22 cellular contexts compared by ENCODE assay signal in genomic region chr12:20024194-20024593, GRCh38.
A peak's percentile ranks its signal among the peaks of the same experiment; 100 is the strongest.
DNase-seq lines count a peak whose midpoint lies in the region; ATAC-seq and TF ChIP-seq lines count a peak whose summit lies in the region.
"Had no signal": no experiment of that assay in that cellular context is flagged by ENCODE, and none has a peak within 500 bp of the region (broad histone marks: within the 10 kb centered on the region; RNA-seq: fewer than 3 reads in every experiment).

No MANE protein-coding gene starts in this region.

- H3K23me2 ChIP-seq in H9 (ENCODE audit: insufficient read length, low read depth, low read length, poor library complexity, severe bottlenecking): no peaks in the 10 kb centered on the region

- H3K4me3 Mint-ChIP-seq in H9: no peak overlapping the region
- no peak overlapping the region for H3K4me3 Mint-ChIP-seq in immature natural killer cell
- H3K4me3 Mint-ChIP-seq: activated CD4-positive, alpha-beta T cell treated with anti-CD3 and anti-CD28 coated beads, Interleukin-2, amount 10 ng/mL, durations not matched to agents 7 days and 5 days; dendritic cell treated with granulocyte-macrophage colony-stimulating factor and Interleukin-4, amounts not matched to agents 40 ng/mL and 50 ng/mL, for 4 days had no signal

- no peak overlapping the region for H2BK12ac ChIP-seq in H9 (ENCODE audit: insufficient read length, low read depth, low read length)

- H3K79me2 ChIP-seq in H9 (ENCODE audit: insufficient read depth, low read length): no peaks in the 10 kb centered on the region

- H2AFZ ChIP-seq in H9 (ENCODE audit: low read length): peak overlapping the region; percentile 77

- no peaks in the 10 kb centered on the region for H4K20me1 ChIP-seq in H9 (ENCODE audit: control insufficient read depth, insufficient read depth, insufficient read length)
- H4K20me1 ChIP-seq: BLaER1 treated with 17β-estradiol and CSF1 and Interleukin-3, amounts not matched to agents 10 nM and 100 nM had no signal

- no peak overlapping the region for H3K4ac ChIP-seq in H9 (ENCODE audit: low read depth, low read length)

- no peak for DNase-seq in H9
- peak; percentile 67 to 88 for DNase-seq in cardiac fibroblast (ENCODE audit: low read depth in 2 of 2)
- no peak for DNase-seq in left cardiac atrium
- peak; percentile 17 for DNase-seq in stromal cell of bone marrow (ENCODE audit: low read depth)
- DNase-seq in immature natural killer cell: no peak
- DNase-seq in LoVo (ENCODE audit: low spot score): no peak
- DNase-seq: activated CD4-positive, alpha-beta T cell treated with anti-CD3 and anti-CD28 coated beads, Interleukin-2, amount 10 ng/mL, durations not matched to agents 7 days and 5 days; activated naive CD4-positive, alpha-beta T cell treated with Interleukin-2 at 50 U/mL for 16 hours; body of pancreas; mucosa of descending colon; NCI-H1105; NCI-H2171; NCI-H82; Peyer's patch; right lobe of liver; stimulated activated CD4-positive, alpha-beta T cell treated with anti-CD3 and anti-CD28 coated beads, Interleukin-2, amount 100 ng/mL, for 48 hours; substantia nigra had no signal

- H3K36me3 Mint-ChIP-seq in H9 (ENCODE audit: insufficient read depth in 1 of 3, low read depth in 3 of 3) (no peaks in the 10 kb centered on the region), immature natural killer cell (no peaks in the 10 kb centered on the region)

- H2BK20ac ChIP-seq in H9 (ENCODE audit: low read depth, low read length, poor library complexity, severe bottlenecking): no peak overlapping the region

- no peaks in the 10 kb centered on the region for H3K79me1 ChIP-seq in H9 (ENCODE audit: insufficient read depth, low read depth, low read length, poor library complexity, severe bottlenecking)

- H4K5ac ChIP-seq in H9 (ENCODE audit: insufficient read length, low read depth, low read length): no peak overlapping the region

- WGBS in H9 (ENCODE audit: extremely low coverage, insufficient read length, low lambda C conversion rate): no CpG with 5 or more reads among the region's 6 CpGs

- no peak overlapping the region for H3K4me3 ChIP-seq in cardiac fibroblast (replicated peaks in 1 of 2; ENCODE audit: low read depth in 2 of 2, low read length in 2 of 2)
- H3K4me3 ChIP-seq: BLaER1 treated with 17β-estradiol and CSF1 and Interleukin-3, amounts not matched to agents 10 nM and 100 nM; body of pancreas; mucosa of descending colon; Peyer's patch; right lobe of liver had no signal

- no peak overlapping the region for H4K91ac ChIP-seq in H9 (ENCODE audit: insufficient read length, low read depth, low read length)

- no peak overlapping the region for H3K23ac ChIP-seq in H9 (ENCODE audit: insufficient read length, low read depth, low read length)

- no peak overlapping the region for H3K4me2 ChIP-seq in H9 (ENCODE audit: insufficient read depth, insufficient read length, low read length)
- H3K4me2 ChIP-seq: BLaER1 treated with 17β-estradiol and CSF1 and Interleukin-3, amounts not matched to agents 10 nM and 100 nM had no signal

- no peak overlapping the region for H3K14ac ChIP-seq in H9 (ENCODE audit: insufficient read depth, low read length)

- intact Hi-C loops in left cardiac atrium (cut with DNase I): no loop called here

- H2BK15ac ChIP-seq in H9 (ENCODE audit: low read depth, low read length): no peak overlapping the region

- no peak overlapping the region for H2BK5ac ChIP-seq in H9 (ENCODE audit: insufficient read length, low read length)

- H3K27me3 Mint-ChIP-seq in H9 (ENCODE audit: low read depth) (no peaks in the 10 kb centered on the region), immature natural killer cell (ENCODE audit: low read depth in 3 of 3) (no peaks in the 10 kb centered on the region)
- H3K27me3 Mint-ChIP-seq: activated CD4-positive, alpha-beta T cell treated with anti-CD3 and anti-CD28 coated beads, Interleukin-2, amount 10 ng/mL, durations not matched to agents 7 days and 5 days; dendritic cell treated with granulocyte-macrophage colony-stimulating factor and Interleukin-4, amounts not matched to agents 40 ng/mL and 50 ng/mL, for 4 days had no signal

- H3K27ac ChIP-seq in H9 (ENCODE audit: insufficient read length, low read depth, low read length): no peak overlapping the region
- H3K27ac ChIP-seq: body of pancreas, HL-60, Peyer's patch, right lobe of liver had no signal

- H3K27me3 ChIP-seq in H9 (ENCODE audit: insufficient read depth, low read length): no peaks in the 10 kb centered on the region
- H3K27me3 ChIP-seq: BLaER1 treated with 17β-estradiol and CSF1 and Interleukin-3, amounts not matched to agents 10 nM and 100 nM; body of pancreas; Peyer's patch; right lobe of liver had no signal

- ATAC-seq in left cardiac atrium: peak; percentile 47 to 82
- ATAC-seq in HG03521 (IDR thresholded peaks at IDR 0.05; ENCODE audit: unreplicated experiment): no peak
- ATAC-seq: body of pancreas, mucosa of descending colon, SK-N-SH treated with all-trans-retinoic acid at 6 μM for 48 hours had no signal

- H3K9me3 ChIP-seq in H9 (ENCODE audit: control insufficient read depth, low read depth, low read length): no peaks in the 10 kb centered on the region
- H3K9me3 ChIP-seq: BLaER1 treated with 17β-estradiol and CSF1 and Interleukin-3, amounts not matched to agents 10 nM and 100 nM; body of pancreas; mucosa of descending colon; Peyer's patch; right lobe of liver had no signal

- H3T11ph ChIP-seq in H9 (ENCODE audit: low read length): no peak overlapping the region

- H3K4me1 Mint-ChIP-seq in H9: no peaks in the 10 kb centered on the region
- no peaks in the 10 kb centered on the region for H3K4me1 Mint-ChIP-seq in immature natural killer cell
- H3K4me1 Mint-ChIP-seq: activated CD4-positive, alpha-beta T cell treated with anti-CD3 and anti-CD28 coated beads, Interleukin-2, amount 10 ng/mL, durations not matched to agents 7 days and 5 days had no signal

- TF ChIP-seq CTCF in H9 (conservative IDR thresholded peaks at IDR 0.05) (no peak), cardiac fibroblast (IDR thresholded peaks at IDR 0.05; ENCODE audit: low read depth, low read length) (no peak)

- no peak overlapping the region for H3K56ac ChIP-seq in H9 (ENCODE audit: insufficient read length, low read depth, low read length)

- H2BK120ac ChIP-seq in H9 (ENCODE audit: low read depth, low read length, poor library complexity, severe bottlenecking): no peak overlapping the region

- H3K9me3 Mint-ChIP-seq in H9 (no peaks in the 10 kb centered on the region), immature natural killer cell (no peaks in the 10 kb centered on the region)
- H3K9me3 Mint-ChIP-seq: activated CD4-positive, alpha-beta T cell treated with anti-CD3 and anti-CD28 coated beads, Interleukin-2, amount 10 ng/mL, durations not matched to agents 7 days and 5 days; dendritic cell treated with granulocyte-macrophage colony-stimulating factor and Interleukin-4, amounts not matched to agents 40 ng/mL and 50 ng/mL, for 4 days had no signal

- no peak overlapping the region for H2AK5ac ChIP-seq in H9 (ENCODE audit: insufficient read length, low read length)

- H3K4me1 ChIP-seq in H9 (ENCODE audit: insufficient read depth, low read length): no peaks in the 10 kb centered on the region
- H3K4me1 ChIP-seq: body of pancreas, right lobe of liver had no signal

- no peak overlapping the region for H4K8ac ChIP-seq in H9 (replicated peaks; ENCODE audit: insufficient read length, low read depth, low read length)

- H3K27ac Mint-ChIP-seq in H9: no peak overlapping the region
- no peak overlapping the region for H3K27ac Mint-ChIP-seq in immature natural killer cell
- H3K27ac Mint-ChIP-seq: activated CD4-positive, alpha-beta T cell treated with anti-CD3 and anti-CD28 coated beads, Interleukin-2, amount 10 ng/mL, durations not matched to agents 7 days and 5 days; dendritic cell treated with granulocyte-macrophage colony-stimulating factor and Interleukin-4, amounts not matched to agents 40 ng/mL and 50 ng/mL, for 4 days had no signal

- no peak overlapping the region for H3K9ac ChIP-seq in H9 (ENCODE audit: extremely low read depth, insufficient read length, low read length)
- H3K9ac ChIP-seq: BLaER1 treated with 17β-estradiol and CSF1 and Interleukin-3, amounts not matched to agents 10 nM and 100 nM had no signal

- H3K18ac ChIP-seq in H9 (ENCODE audit: insufficient read length, low read depth, low read length): no peak overlapping the region

Comparison
In these comparisons a context has a peak if more than half of its experiments do, and no peak if none do; other contexts are left out.
1. DNase-seq: peak in cardiac fibroblast (2 of 2) and stromal cell of bone marrow (single experiment); none in H9 (single experiment), left cardiac atrium (single experiment), immature natural killer cell (0 of 3) and LoVo (single experiment).